ENCODE assay signal across 1 cellular context in genomic region chr3:57948782-57949242, GRCh38.
A peak's percentile ranks its signal among the peaks of the same experiment; 100 is the strongest.
TF ChIP-seq lines count a peak whose summit lies in the region.

No MANE protein-coding gene starts in this region.

TF ChIP-seq in HepG2, 621 proteins besides CTCF, POLR2A, EP300 and RAD21 (continued from another document and continues in another):
- TF ChIP-seq ZNF704 (CRISPR knock-in tag; IDR thresholded peaks at IDR 0.05; ENCODE audit: borderline replicate concordance) = no peak
- no peak for TF ChIP-seq TRIM24 (CRISPR knock-in tag; IDR thresholded peaks at IDR 0.05)
- TF ChIP-seq ETS1 (CRISPR knock-in tag; IDR thresholded peaks at IDR 0.05) = no peak
- TF ChIP-seq ZNF10 (CRISPR knock-in tag; IDR thresholded peaks at IDR 0.05; ENCODE audit: borderline replicate concordance, low read depth) = no peak
- no peak for TF ChIP-seq HNRNPUL1 (IDR thresholded peaks at IDR 0.05; ENCODE audit: low read depth, low read length)
- TF ChIP-seq XBP1 (CRISPR knock-in tag; IDR thresholded peaks at IDR 0.05) = no peak
- no peak for TF ChIP-seq TCF7 (IDR thresholded peaks at IDR 0.05; ENCODE audit: low read depth)
- TF ChIP-seq HOXA9 (CRISPR knock-in tag; IDR thresholded peaks at IDR 0.05; ENCODE audit: borderline replicate concordance) = no peak
- TF ChIP-seq SMARCE1 (IDR thresholded peaks at IDR 0.05; ENCODE audit: borderline replicate concordance) = no peak
- 0 out of 2 replicates have a peak, but pooled peaks have one; percentile 22 for TF ChIP-seq EED (CRISPR knock-in tag; IDR thresholded peaks at IDR 0.05)
- no peak for TF ChIP-seq GLMP (CRISPR knock-in tag; IDR thresholded peaks at IDR 0.05; ENCODE audit: borderline replicate concordance)
- TF ChIP-seq ZNF350 (CRISPR knock-in tag; IDR thresholded peaks at IDR 0.05; ENCODE audit: borderline replicate concordance, low read depth) = no peak
- TF ChIP-seq ZNF441 (CRISPR knock-in tag; IDR thresholded peaks at IDR 0.05; ENCODE audit: borderline replicate concordance) = no peak
- TF ChIP-seq TBP (CRISPR knock-in tag; IDR thresholded peaks at IDR 0.05) = no peak
- no peak for TF ChIP-seq GZF1 (CRISPR knock-in tag; IDR thresholded peaks at IDR 0.05)
- no peak for TF ChIP-seq GTF2F1 (IDR thresholded peaks at IDR 0.05; ENCODE audit: low read length)
- TF ChIP-seq ZNF781 (CRISPR knock-in tag; IDR thresholded peaks at IDR 0.05; ENCODE audit: borderline replicate concordance, not compliant biosample characterization) = no peak
- TF ChIP-seq TFDP1 (CRISPR knock-in tag; IDR thresholded peaks at IDR 0.05; ENCODE audit: borderline replicate concordance) = no peak
- TF ChIP-seq KLF9 (CRISPR knock-in tag; IDR thresholded peaks at IDR 0.05; ENCODE audit: low read depth) = no peak
- TF ChIP-seq KLF15 (CRISPR knock-in tag; IDR thresholded peaks at IDR 0.05; ENCODE audit: borderline replicate concordance) = no peak
- no peak for TF ChIP-seq ZNF747 (CRISPR knock-in tag; IDR thresholded peaks at IDR 0.05; ENCODE audit: borderline replicate concordance)
- TF ChIP-seq FOXA3 (CRISPR knock-in tag; IDR thresholded peaks at IDR 0.05) = peak; percentile 45; the same call in 1 of the 2 replicates
- no peak for TF ChIP-seq U2AF2 (IDR thresholded peaks at IDR 0.05; ENCODE audit: low read depth, low read length)
- TF ChIP-seq BCLAF1 (IDR thresholded peaks at IDR 0.05) = no peak
- no peak for TF ChIP-seq ZBTB21 (CRISPR knock-in tag; IDR thresholded peaks at IDR 0.05)
- no peak for TF ChIP-seq PHB2 (IDR thresholded peaks at IDR 0.05; ENCODE audit: partially characterized antibody)
- TF ChIP-seq RBM22 (optimal IDR thresholded peaks at IDR 0.05; ENCODE audit: low read length) = peak; percentile 34
- TF ChIP-seq ZNF782 (CRISPR knock-in tag; IDR thresholded peaks at IDR 0.05; ENCODE audit: borderline replicate concordance) = no peak
- no peak for TF ChIP-seq PAX8 (CRISPR knock-in tag; IDR thresholded peaks at IDR 0.05; ENCODE audit: borderline replicate concordance)
- no peak for TF ChIP-seq CSRNP2 (CRISPR knock-in tag; conservative IDR thresholded peaks at IDR 0.05; ENCODE audit: low read depth)
- TF ChIP-seq NPAS2 (CRISPR knock-in tag; IDR thresholded peaks at IDR 0.05; ENCODE audit: borderline replicate concordance) = no peak
- no peak for TF ChIP-seq CCDC6 (CRISPR knock-in tag; IDR thresholded peaks at IDR 0.05)
- TF ChIP-seq ZMAT3 (CRISPR knock-in tag; conservative IDR thresholded peaks at IDR 0.05) = 0 out of 2 replicates have a peak, but pooled peaks have one; percentile 9
- no peak for TF ChIP-seq CENPT (CRISPR knock-in tag; IDR thresholded peaks at IDR 0.05; ENCODE audit: low read depth)
- TF ChIP-seq ZNF674 (CRISPR knock-in tag; IDR thresholded peaks at IDR 0.05; ENCODE audit: low read depth) = no peak
- no peak for TF ChIP-seq PREB (CRISPR knock-in tag; IDR thresholded peaks at IDR 0.05)
- no peak for TF ChIP-seq FIP1L1 (IDR thresholded peaks at IDR 0.05; ENCODE audit: borderline replicate concordance, insufficient read depth, low read depth, low read length)
- peak; percentile 69; the same call in 1 of the 2 replicates for TF ChIP-seq ARID5B (CRISPR knock-in tag; IDR thresholded peaks at IDR 0.05)
- no peak for TF ChIP-seq LCORL (IDR thresholded peaks at IDR 0.05)
- TF ChIP-seq LCORL (CRISPR knock-in tag; IDR thresholded peaks at IDR 0.05) = no peak
- no peak for TF ChIP-seq DMTF1 (CRISPR knock-in tag; IDR thresholded peaks at IDR 0.05)
- TF ChIP-seq HDAC2 (CRISPR knock-in tag; IDR thresholded peaks at IDR 0.05) = peak; percentile 55
- no peak for TF ChIP-seq DMAP1 (CRISPR knock-in tag; IDR thresholded peaks at IDR 0.05)
- TF ChIP-seq MYNN (CRISPR knock-in tag; IDR thresholded peaks at IDR 0.05; ENCODE audit: low read depth) = no peak
- TF ChIP-seq NR2F6 (IDR thresholded peaks at IDR 0.05) = 0 out of 2 replicates have a peak, but pooled peaks have one; percentile 19
- TF ChIP-seq NR2F6 (CRISPR knock-in tag; IDR thresholded peaks at IDR 0.05) = no peak
- no peak for TF ChIP-seq TFDP2 (CRISPR knock-in tag; IDR thresholded peaks at IDR 0.05)
- no peak for TF ChIP-seq HOXA7 (CRISPR knock-in tag; IDR thresholded peaks at IDR 0.05)
- TF ChIP-seq ZNF274 (CRISPR knock-in tag; IDR thresholded peaks at IDR 0.05) = no peak
